10 cellular contexts compared by ENCODE assay signal in the genomic region with DNA sequence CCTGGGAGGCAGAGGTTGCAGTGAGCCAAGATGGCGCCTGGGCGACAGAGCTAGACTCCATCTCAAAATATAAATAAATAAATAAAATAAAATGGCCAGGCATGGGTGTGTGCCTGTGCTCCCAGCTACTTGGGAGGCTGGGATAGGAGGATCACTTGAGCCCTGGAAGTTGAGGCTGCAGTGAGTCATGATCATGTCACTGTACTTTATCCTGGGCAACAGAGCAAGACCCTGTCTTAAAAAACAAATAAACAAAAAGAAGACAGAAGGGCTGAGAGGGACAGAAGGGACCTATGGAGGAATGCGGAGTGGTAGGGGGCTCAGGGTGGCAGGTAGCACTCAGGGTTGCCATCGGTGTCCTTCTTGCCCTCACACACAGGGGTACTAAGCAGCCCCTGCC. TPM values are rescaled to one million over a fixed set of nuclear protein-coding genes. Genes with fewer than 3 reads are reported as not detected.
DNase-seq lines count a peak whose midpoint lies in the region; ATAC-seq and TF ChIP-seq lines count a peak whose summit lies in the region.
"Had no signal": no experiment of that assay in that cellular context is flagged by ENCODE, and none has a peak within 500 bp of the region (broad histone marks: within the 10 kb centered on the region; RNA-seq: fewer than 3 reads in every experiment).

No MANE protein-coding gene starts in this region.

- intact Hi-C loops in left ventricle myocardium inferior (cut with micrococcal nuclease), result no loop called here
- intact Hi-C loops in left ventricle myocardium superior (cut with micrococcal nuclease), result no loop called here
- intact Hi-C loops in transverse colon (cut with DNase I; ENCODE audit: low total_unique reads), result no loop called here

- DNase-seq in left ventricle myocardium inferior, result no peak
- DNase-seq in left ventricle myocardium superior, result no peak
- DNase-seq in mesendoderm, result no peak
- DNase-seq in transverse colon, result no peak
- DNase-seq: NCI-H1930; stimulated activated naive CD4-positive, alpha-beta T cell treated with Interleukin-2 at 50 U/mL for 16 hours had no signal

- no peak overlapping the region for H3K4ac ChIP-seq in mesendoderm (ENCODE audit: low read depth, low read length)

- H3K9ac ChIP-seq in mesendoderm (ENCODE audit: low read length), result no peak overlapping the region

- no peak overlapping the region for H2BK120ac ChIP-seq in mesendoderm (ENCODE audit: low read depth, low read length)

- no CpG with 5 or more reads among the region's 4 CpGs for WGBS in mesendoderm (ENCODE audit: extremely low coverage, insufficient coverage, low lambda C conversion rate)
- WGBS in transverse colon (ENCODE audit: low coverage in 1 of 2), 2 donors, result 97 to 100% methylated on average over 4 of the region's 4 CpGs

- no peak for TF ChIP-seq EP300 in transverse colon (IDR thresholded peaks at IDR 0.05; ENCODE audit: low read depth)

- H2AK5ac ChIP-seq in mesendoderm (ENCODE audit: low read length), result no peak overlapping the region

- H4K8ac ChIP-seq in mesendoderm (ENCODE audit: low read depth, low read length), result no peak overlapping the region

- H3K79me2 ChIP-seq in mesendoderm (ENCODE audit: control insufficient read depth, insufficient read depth, low read length), result no peaks in the 10 kb centered on the region

- no peak overlapping the region for H2BK15ac ChIP-seq in mesendoderm (replicated peaks; ENCODE audit: low read depth)

- H3K27ac ChIP-seq in left ventricle myocardium inferior (replicated peaks) (peak overlapping the region; percentile 93), angular gyrus (ENCODE audit: low read depth, low read length) (peak overlapping the region; percentile 48), mesendoderm (ENCODE audit: low read depth, low read length) (no peak overlapping the region), transverse colon (peak overlapping the region in 3 of 4 donors; percentile 64 to 76 (median 71))

- H3K23ac ChIP-seq in mesendoderm (ENCODE audit: low read length), result no peak overlapping the region

- peaks cover 2% of the 10 kb centered on the region for H3K79me1 ChIP-seq in mesendoderm (ENCODE audit: low read length)

- H3K36me3 ChIP-seq in left ventricle myocardium inferior (peaks cover 14% of the 10 kb centered on the region), mesendoderm (ENCODE audit: control insufficient read depth, insufficient read depth, low read length) (no peaks in the 10 kb centered on the region), transverse colon (no peaks in the 10 kb centered on the region)

- no peak overlapping the region for H4K5ac ChIP-seq in mesendoderm (ENCODE audit: low read length)

- no peaks in the 10 kb centered on the region for H3K9me3 ChIP-seq in left ventricle myocardium inferior (replicated peaks)
- H3K9me3 ChIP-seq in transverse colon, result no peaks in the 10 kb centered on the region

- H3K4me1 ChIP-seq in left ventricle myocardium inferior (peaks cover 86% of the 10 kb centered on the region), mesendoderm (ENCODE audit: control insufficient read depth, low read depth, low read length) (peaks cover 15% of the 10 kb centered on the region), transverse colon (peaks cover 8 to 35% (median 16%) of the 10 kb centered on the region in 4 donors)

- peak overlapping the region; percentile 17 for H2BK5ac ChIP-seq in mesendoderm (ENCODE audit: low read length)

- H3K18ac ChIP-seq in mesendoderm (ENCODE audit: low read length), result peak overlapping the region; percentile 13

- TF ChIP-seq CTCF in left ventricle myocardium inferior (IDR thresholded peaks at IDR 0.05; ENCODE audit: borderline replicate concordance) (no peak), transverse colon (IDR thresholded peaks at IDR 0.05) (no peak)

- ATAC-seq in left ventricle myocardium superior, result no peak
- ATAC-seq in HG03139 (IDR thresholded peaks at IDR 0.05; ENCODE audit: unreplicated experiment), result no peak
- no peak for ATAC-seq in HG03135 (IDR thresholded peaks at IDR 0.05; ENCODE audit: unreplicated experiment)
- ATAC-seq in GM21619 (IDR thresholded peaks at IDR 0.05; ENCODE audit: unreplicated experiment), result no peak

- H3K4me2 ChIP-seq in mesendoderm (ENCODE audit: low read length), result no peak overlapping the region

- peak overlapping the region; percentile 56 for H3K56ac ChIP-seq in mesendoderm (ENCODE audit: low read length)

- no peak for TF ChIP-seq POLR2A in transverse colon (IDR thresholded peaks at IDR 0.05)

- H3K4me3 ChIP-seq in left ventricle myocardium inferior, result no peak overlapping the region
- H3K4me3 ChIP-seq in mesendoderm (ENCODE audit: low read length), result no peak overlapping the region
- H3K4me3 ChIP-seq in transverse colon, result no peak overlapping the region

- in situ Hi-C loops in transverse colon (cut with MboI; ENCODE audit: low pct_ligation_motif_present in 1 of 4, low pct_unique_long_range_greater_than_20kb in 1 of 4, low sequenced_read_pairs in 3 of 4), result no loop called here

- H3K27me3 ChIP-seq in left ventricle myocardium inferior (ENCODE audit: low read depth) (no peaks in the 10 kb centered on the region), mesendoderm (ENCODE audit: insufficient read depth, low read length, poor library complexity) (no peaks in the 10 kb centered on the region), transverse colon (no peaks in the 10 kb centered on the region)

RNA-seq across cellular contexts. Expression of a gene that starts 40.8 kb away (rescaled TPM):
- total RNA-seq in left ventricle myocardium inferior (22.0 TPM), left ventricle myocardium superior (21.1 TPM), transverse colon (10 to 100 TPM in 2 of 4 donors, 1 to 10 TPM in 2; 3.7 to 12.7 (median 8.7) TPM)
- polyA plus RNA-seq in mesendoderm (2013, experiment 1 of 2), result 4.3 TPM
- 4.5 TPM for polyA plus RNA-seq in mesendoderm (2013, experiment 2 of 2)

RNA-seq across cellular contexts. Expression of a gene that starts 43.0 kb away (rescaled TPM):
- total RNA-seq in left ventricle myocardium inferior (10.4 TPM), left ventricle myocardium superior (11.3 TPM), transverse colon (10 to 100 TPM in 1 of 4 donors, 1 to 10 TPM in 3; 5.3 to 16.5 (median 8.2) TPM)
- 11.1 TPM for polyA plus RNA-seq in mesendoderm (2013, experiment 1 of 2)
- 11.3 TPM for polyA plus RNA-seq in mesendoderm (2013, experiment 2 of 2)

RNA-seq across cellular contexts. Expression of a gene that starts 58.7 kb away (rescaled TPM):
- total RNA-seq in left ventricle myocardium inferior, result 0.33 TPM
- total RNA-seq in left ventricle myocardium superior, result 0.47 TPM
- polyA plus RNA-seq in mesendoderm (2013, experiment 1 of 2), result 0.08 TPM
- 0.06 TPM for polyA plus RNA-seq in mesendoderm (2013, experiment 2 of 2)
- total RNA-seq in transverse colon, result under 1 TPM in 2 of 4 donors, not detected in 2; 0.14 to 0.64 TPM
